Comparison of ENCODE assay signal across 25 cellular contexts in the genomic region with DNA sequence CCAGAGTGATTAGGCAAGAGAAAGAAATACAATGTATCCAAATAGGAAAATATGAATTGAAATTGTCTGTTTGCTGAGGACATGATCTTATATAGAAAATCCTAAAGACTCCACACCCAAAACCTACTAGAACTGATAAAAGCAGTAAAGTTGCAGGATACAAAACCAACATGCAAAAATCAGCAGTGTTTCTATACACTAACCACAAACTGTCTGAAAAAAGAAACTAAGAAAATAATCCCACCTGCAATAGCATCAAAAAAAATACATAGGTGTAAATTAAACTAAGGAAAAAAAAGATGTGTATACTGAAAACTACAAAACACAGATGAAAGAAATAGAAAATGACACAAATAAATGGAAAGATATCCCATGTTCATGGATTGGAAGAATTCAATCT.
"Had no signal": no experiment of that assay in that cellular context is flagged by ENCODE, and none has a peak within 500 bp of the region (broad histone marks: within the 10 kb centered on the region; RNA-seq: fewer than 3 reads in every experiment).

No MANE protein-coding gene starts in this region.

- H3K79me2 ChIP-seq: hepatocyte had no signal

- H3K4me3 ChIP-seq: colonic mucosa, coronary artery, dorsolateral prefrontal cortex, esophagus muscularis mucosa, esophagus squamous epithelium, gastrocnemius medialis, gastroesophageal sphincter, heart left ventricle, heart right ventricle, hepatocyte had no signal

- ATAC-seq: effector memory CD8-positive, alpha-beta T cell; esophagus mucosa; foreskin keratinocyte; gastrocnemius medialis; gastroesophageal sphincter; heart left ventricle; heart right ventricle had no signal

- DNase-seq: colonic mucosa; cortex of kidney; dermis blood vessel endothelial cell; dorsolateral prefrontal cortex; effector CD4-positive, alpha-beta T cell; effector CD8-positive, alpha-beta T cell; effector memory CD4-positive, alpha-beta T cell; effector memory CD8-positive, alpha-beta T cell; endodermal cell; erythroblast; esophagus squamous epithelium; foreskin fibroblast; foreskin keratinocyte; foreskin melanocyte; gastrocnemius medialis; glutamatergic neuron; head of caudate nucleus; heart left ventricle; heart right ventricle had no signal

- H3K9me3 ChIP-seq: colonic mucosa, esophagus squamous epithelium had no signal

- H3K36me3 ChIP-seq: colonic mucosa, esophagus muscularis mucosa, esophagus squamous epithelium, gastrocnemius medialis, gastroesophageal sphincter, heart left ventricle, heart right ventricle had no signal

- H3K4me2 ChIP-seq: hepatocyte had no signal

- H3K27ac ChIP-seq: colonic mucosa, coronary artery, dorsolateral prefrontal cortex, epithelial cell of prostate, esophagus muscularis mucosa, esophagus squamous epithelium, foreskin keratinocyte, gastrocnemius medialis, gastroesophageal sphincter, heart left ventricle, heart right ventricle, hepatocyte had no signal

- H3K4me1 ChIP-seq: colonic mucosa, esophagus muscularis mucosa, esophagus squamous epithelium, foreskin keratinocyte, gastrocnemius medialis, gastroesophageal sphincter, heart right ventricle had no signal

- H3K27me3 ChIP-seq: colonic mucosa, dorsolateral prefrontal cortex, esophagus muscularis mucosa, esophagus squamous epithelium, foreskin keratinocyte, gastrocnemius medialis, gastroesophageal sphincter, heart left ventricle, heart right ventricle, hepatocyte had no signal

- H2AFZ ChIP-seq: hepatocyte had no signal
